In genomic region chr1:37858931-37859506, GRCh38 we compare ENCODE assay signal across 8 cellular contexts. TPM values are rescaled to one million over a fixed set of nuclear protein-coding genes. Genes with fewer than 3 reads are reported as not detected.
DNase-seq lines count a peak whose midpoint lies in the region; ATAC-seq and TF ChIP-seq lines count a peak whose summit lies in the region.

No MANE protein-coding gene starts in this region.

- peaks cover 0 to 23% (median 0%) of the 10 kb centered on the region in 3 donors for H3K36me3 ChIP-seq in Peyer's patch
- H3K36me3 ChIP-seq in endocrine pancreas (ENCODE audit: control insufficient read depth, insufficient read depth, low read length) = no peaks in the 10 kb centered on the region
- H3K36me3 ChIP-seq in muscle layer of colon (ENCODE audit: insufficient read depth, low read length) = peaks cover 22% of the 10 kb centered on the region

- DNase-seq in Peyer's patch (peak in 1 of 3 donors; percentile 46), HuH-7.5 (ENCODE audit: low spot score) (no peak), GM13976 (ENCODE audit: low spot score) (no peak)
- DNase-seq in activated CD4-positive, CD25-positive, alpha-beta regulatory T cell (lab: John Stamatoyannopoulos, UW) = no peak

- H3K27ac ChIP-seq in Peyer's patch (peak overlapping the region; percentile 87 to 94 (median 92)), muscle layer of colon (ENCODE audit: low read depth, low read length) (peak overlapping the region; percentile 97)

- H3K4me1 ChIP-seq in Peyer's patch (peaks cover 0 to 27% (median 5%) of the 10 kb centered on the region in 4 donors), endocrine pancreas (ENCODE audit: control insufficient read depth, insufficient read depth, low read length) (peaks cover 4% of the 10 kb centered on the region), muscle layer of colon (ENCODE audit: insufficient read depth, low read length) (peaks cover 23% of the 10 kb centered on the region)

- H3K9ac ChIP-seq in endocrine pancreas (ENCODE audit: control insufficient read depth, insufficient read depth, low read length) = peak overlapping the region; percentile 92
- peak overlapping the region; percentile 97 for H3K9ac ChIP-seq in muscle layer of colon (ENCODE audit: low read length)

- in situ Hi-C loops in GM13976 (cut with MboI; ENCODE audit: low sequenced_read_pairs, unreplicated experiment) = no loop called here

- H3K9me3 ChIP-seq in Peyer's patch (no peaks in the 10 kb centered on the region), endocrine pancreas (ENCODE audit: control insufficient read depth, low read length) (no peaks in the 10 kb centered on the region), muscle layer of colon (ENCODE audit: low read length) (no peaks in the 10 kb centered on the region)

- H3K27me3 ChIP-seq in Peyer's patch (no peaks in the 10 kb centered on the region), endocrine pancreas (ENCODE audit: control insufficient read depth, insufficient read depth, low read length) (no peaks in the 10 kb centered on the region), muscle layer of colon (ENCODE audit: control insufficient read depth in 1 of 2, insufficient read depth in 2 of 2, low read length in 2 of 2) (no peaks in the 10 kb centered on the region)

- no peak for TF ChIP-seq CTCF in GM12875 (IDR thresholded peaks at IDR 0.05; ENCODE audit: borderline replicate concordance, insufficient read depth, low read depth, low read length)
- no peak for TF ChIP-seq CTCF in Peyer's patch (IDR thresholded peaks at IDR 0.05)
- no peak for TF ChIP-seq CTCF in GM13976 (IDR thresholded peaks at IDR 0.05; ENCODE audit: borderline replicate concordance, control extremely low read depth, extremely low read depth, insufficient read depth, missing control alignments)

- no peak for TF ChIP-seq POLR2A in Peyer's patch (IDR thresholded peaks at IDR 0.05)

- peak overlapping the region; percentile 76 for H3K4me3 ChIP-seq in GM12875 (ENCODE audit: low read depth, low read length)
- peak overlapping the region; percentile 82 to 91 (median 86) for H3K4me3 ChIP-seq in Peyer's patch
- peak overlapping the region; percentile 82 for H3K4me3 ChIP-seq in endocrine pancreas (ENCODE audit: control insufficient read depth, insufficient read depth, low read length)
- H3K4me3 ChIP-seq in muscle layer of colon (ENCODE audit: low read depth in 1 of 2, low read length in 2 of 2) = peak overlapping the region; percentile 98 to 99

- ATAC-seq in HG02588 (IDR thresholded peaks at IDR 0.05; ENCODE audit: unreplicated experiment) = peak; percentile 14

RNA-seq across cellular contexts. Expression of gene MTF1, which starts 0.4 kb away (rescaled TPM):
- 1 to 10 TPM; 4.1 to 9.5 (median 8.1) TPM for total RNA-seq in Peyer's patch

RNA-seq across cellular contexts. Expression of gene YRDC, which starts 51.0 kb away (rescaled TPM):
- 10 to 100 TPM in 2 of 4 donors, 1 to 10 TPM in 2; 8.1 to 12.9 (median 9.7) TPM for total RNA-seq in Peyer's patch

RNA-seq across cellular contexts. Expression of gene C1orf122, which starts 51.4 kb away (rescaled TPM):
- 100 to 1,000 TPM in 1 of 4 donors, 10 to 100 TPM in 3; 27.2 to 178 (median 39.6) TPM for total RNA-seq in Peyer's patch
